In the genomic region with DNA sequence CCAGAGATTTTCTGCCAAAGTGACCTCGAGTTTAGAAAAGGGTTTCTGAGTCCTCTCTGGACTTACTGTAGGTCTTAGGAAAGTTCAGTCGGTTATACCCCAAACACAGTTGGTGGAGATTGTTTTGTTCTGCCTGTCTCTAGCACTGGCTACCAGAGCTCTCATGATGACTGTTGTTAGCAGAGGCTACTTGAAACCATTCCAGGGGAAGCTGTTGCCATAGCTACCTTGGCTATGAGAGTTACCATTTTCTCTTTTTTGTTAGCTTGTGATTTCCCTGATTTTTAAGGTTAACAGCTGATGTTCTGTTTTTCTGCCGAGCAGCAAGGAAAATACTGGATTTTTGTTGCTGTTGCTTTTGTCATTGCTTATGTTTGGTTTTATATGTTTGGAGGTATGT, we compare ENCODE assay signal across 9 cellular contexts. TPM values are rescaled to one million over a fixed set of nuclear protein-coding genes. Genes with fewer than 3 reads are reported as not detected.
DNase-seq lines count a peak whose midpoint lies in the region; ATAC-seq, FAIRE-seq and TF ChIP-seq lines count a peak whose summit lies in the region.
"Had no signal": no experiment of that assay in that cellular context is flagged by ENCODE, and none has a peak within 500 bp of the region (broad histone marks: within the 10 kb centered on the region; RNA-seq: fewer than 3 reads in every experiment).

No MANE protein-coding gene starts in this region.

- H3K4me1 ChIP-seq in gastroesophageal sphincter (peaks cover 13 to 86% (median 40%) of the 10 kb centered on the region in 3 donors), small intestine (ENCODE audit: control insufficient read depth in 2 of 2, insufficient read depth in 1 of 2, low read depth in 1 of 2, low read length in 1 of 2) (peaks cover 19 to 23% of the 10 kb centered on the region in 2 donors)

- H3K36me3 ChIP-seq in gastroesophageal sphincter (peaks cover 0 to 22% of the 10 kb centered on the region in 2 donors), small intestine (ENCODE audit: control insufficient read depth in 2 of 2, insufficient read depth in 2 of 2, low read length in 2 of 2) (peaks cover 2 to 5% of the 10 kb centered on the region in 2 donors)

- H3K4me3 ChIP-seq in gastroesophageal sphincter: no peak overlapping the region
- no peak overlapping the region for H3K4me3 ChIP-seq in small intestine (ENCODE audit: low read depth in 1 of 2, low read length in 2 of 2)
- H3K4me3 ChIP-seq: skin epidermis had no signal

- no peak for ATAC-seq in gastroesophageal sphincter
- no peak for ATAC-seq in activated CD4-positive, CD25-positive, alpha-beta regulatory T cell treated with anti-CD3 and anti-CD28 coated beads, Interleukin-2, amount 50 U/mL, for 24 hours

- TF ChIP-seq EP300 in gastroesophageal sphincter (IDR thresholded peaks at IDR 0.05): no peak

- 0 to 25% methylated on average over 2 of the region's 3 CpGs for WGBS in gastroesophageal sphincter (ENCODE audit: low coverage in 1 of 2), 2 donors
- 21 to 43% (median 43%) methylated on average over 3 of the region's 3 CpGs for WGBS in small intestine, 3 donors

- H3K27me3 ChIP-seq in gastroesophageal sphincter (no peaks in the 10 kb centered on the region), small intestine (ENCODE audit: control insufficient read depth in 2 of 2, insufficient read depth in 2 of 2, low read length in 2 of 2) (no peaks in the 10 kb centered on the region)

- no peak for FAIRE-seq in small intestine (lab: Jason Lieb, UNC)

- TF ChIP-seq POLR2A in gastroesophageal sphincter (IDR thresholded peaks at IDR 0.05): no peak

- peak overlapping the region; percentile 29 to 90 (median 78) for H3K27ac ChIP-seq in gastroesophageal sphincter
- H3K27ac ChIP-seq in small intestine (ENCODE audit: low read depth in 1 of 2, low read length in 1 of 2): peak overlapping the region; percentile 79 to 85

- H3K9me3 ChIP-seq in gastroesophageal sphincter (no peaks in the 10 kb centered on the region), small intestine (ENCODE audit: control insufficient read depth, low read depth) (no peaks in the 10 kb centered on the region)

- TF ChIP-seq CTCF in gastroesophageal sphincter (IDR thresholded peaks at IDR 0.05): no peak

- DNase-seq in NCI-H1092 treated with DMSO at 0.1 percent for 48 hours (lab: John Stamatoyannopoulos, UW) (peak; percentile 56), SHP77 (lab: John Stamatoyannopoulos, UW) (peak; percentile 34 to 66), small intestine (no peak), KG1 (lab: John Stamatoyannopoulos, UW) (no peak), GDM1 (lab: John Stamatoyannopoulos, UW) (no peak), dedifferentiated amniotic fluid mesenchymal stem cell (ENCODE audit: extremely low spot score) (no peak)

RNA-seq across cellular contexts. Expression of a gene that starts 26.7 kb away (rescaled TPM):
- total RNA-seq in gastroesophageal sphincter: 100 to 1,000 TPM in 1 of 4 donors, 10 to 100 TPM in 3; 54.6 to 108 (median 75.9) TPM
- 10 to 100 TPM in 1 of 3 donors, 1 to 10 TPM in 2; 6.7 to 28.9 (median 8.6) TPM for polyA plus RNA-seq in small intestine

Comparison
In these comparisons a context has a peak if more than half of its experiments do, and no peak if none do; other contexts are left out.
1. DNase-seq: peak in NCI-H1092 treated with DMSO at 0.1 percent for 48 hours (single experiment) and SHP77 (2 of 2); none in small intestine (single experiment), KG1 (single experiment), GDM1 (single experiment) and dedifferentiated amniotic fluid mesenchymal stem cell (single experiment).